13 cellular contexts compared by ENCODE assay signal in genomic region chr5:142674438-142675210, GRCh38. TPM values are rescaled to one million over a fixed set of nuclear protein-coding genes. Genes with fewer than 3 reads are reported as not detected.
DNase-seq lines count a peak whose midpoint lies in the region; ATAC-seq, FAIRE-seq and TF ChIP-seq lines count a peak whose summit lies in the region.
"Had no signal": no experiment of that assay in that cellular context is flagged by ENCODE, and none has a peak within 500 bp of the region (broad histone marks: within the 10 kb centered on the region; RNA-seq: fewer than 3 reads in every experiment).

No MANE protein-coding gene starts in this region.

- H3K27me3 Mint-ChIP-seq in astrocyte (ENCODE audit: low read depth, unreplicated experiment): no peaks in the 10 kb centered on the region
- peaks cover 9% of the 10 kb centered on the region for H3K27me3 Mint-ChIP-seq in activated CD8-positive, alpha-beta memory T cell treated with anti-CD3 and anti-CD28 coated beads, Interleukin-2, amount 10 ng/mL, durations not matched to agents 7 days and 5 days

- no peaks in the 10 kb centered on the region for H3K79me2 ChIP-seq in astrocyte (ENCODE audit: insufficient read depth, low read length)

- H3K4me1 ChIP-seq in astrocyte (ENCODE audit: insufficient read depth, low read length): peaks cover 25% of the 10 kb centered on the region
- H3K4me1 ChIP-seq in foreskin keratinocyte: peaks cover 13% of the 10 kb centered on the region
- peaks cover 25% of the 10 kb centered on the region for H3K4me1 ChIP-seq in rectal smooth muscle tissue (ENCODE audit: control insufficient read depth, insufficient read depth, low read length)

- no peaks in the 10 kb centered on the region for H3K9me3 Mint-ChIP-seq in astrocyte (ENCODE audit: unreplicated experiment)
- H3K9me3 Mint-ChIP-seq in activated CD8-positive, alpha-beta memory T cell treated with anti-CD3 and anti-CD28 coated beads, Interleukin-2, amount 10 ng/mL, durations not matched to agents 7 days and 5 days (ENCODE audit: low read depth): no peaks in the 10 kb centered on the region

- H3K9ac ChIP-seq in astrocyte (ENCODE audit: low read length) (no peak overlapping the region), rectal smooth muscle tissue (ENCODE audit: low read length) (no peak overlapping the region)

- H3K4me3 ChIP-seq in astrocyte (ENCODE audit: insufficient read depth, low read depth, low read length) (no peak overlapping the region), rectal smooth muscle tissue (ENCODE audit: low read length) (no peak overlapping the region)

- no peaks in the 10 kb centered on the region for H4K20me1 ChIP-seq in astrocyte (ENCODE audit: insufficient read depth, low read length)

- no peaks in the 10 kb centered on the region for H3K36me3 ChIP-seq in astrocyte (ENCODE audit: insufficient read depth, low read length)
- H3K36me3 ChIP-seq in rectal smooth muscle tissue (ENCODE audit: control insufficient read depth, insufficient read depth, low read length): no peaks in the 10 kb centered on the region
- H3K36me3 ChIP-seq: neutrophil had no signal

- CTCF ChIA-PET in activated CD8-positive, alpha-beta memory T cell treated with anti-CD3 and anti-CD28 coated beads, Interleukin-2, amount 10 ng/mL, durations not matched to agents 7 days and 5 days (lab: Charles Lee): interaction anchor here (1.7 to 1.8 kb wide), 2 partner anchors 19 to 214 kb away, joined by 3 to 7 read pairs; no protein-coding TSS in a partner anchor

- H3K27me3 ChIP-seq in astrocyte (ENCODE audit: insufficient read depth, low read length) (no peaks in the 10 kb centered on the region), foreskin keratinocyte (no peaks in the 10 kb centered on the region), rectal smooth muscle tissue (ENCODE audit: control insufficient read depth, insufficient read depth, low read length) (no peaks in the 10 kb centered on the region)

- no peaks in the 10 kb centered on the region for H3K36me3 Mint-ChIP-seq in astrocyte (ENCODE audit: low read depth, unreplicated experiment)
- no peaks in the 10 kb centered on the region for H3K36me3 Mint-ChIP-seq in activated CD8-positive, alpha-beta memory T cell treated with anti-CD3 and anti-CD28 coated beads, Interleukin-2, amount 10 ng/mL, durations not matched to agents 7 days and 5 days

- peak overlapping the region; percentile 19 for H2AFZ ChIP-seq in astrocyte (ENCODE audit: low read depth, low read length)

- peak; percentile 86 for DNase-seq in GM03348 (ENCODE audit: low spot score)
- DNase-seq in astrocyte (ENCODE audit: low read depth): peak; percentile 89
- no peak for DNase-seq in foreskin keratinocyte
- DNase-seq in effector CD8-positive, alpha-beta T cell (lab: John Stamatoyannopoulos, UW): no peak
- no peak for DNase-seq in activated CD8-positive, alpha-beta memory T cell treated with anti-CD3 and anti-CD28 coated beads, Interleukin-2, amount 10 ng/mL, durations not matched to agents 7 days and 5 days
- no peak for DNase-seq in islet precursor cell
- DNase-seq: activated CD8-positive, alpha-beta memory T cell treated with anti-CD3 and anti-CD28 coated beads, Interleukin-2, amount 50 U/mL, for 4 hours; cerebellar nuclear complex; NCI-H748 treated with DMSO at 0.1 percent for 48 hours; T-helper 17 cell had no signal

- TF ChIP-seq CTCF in astrocyte (IDR thresholded peaks at IDR 0.05; ENCODE audit: insufficient read depth, low read depth, low read length): no peak
- TF ChIP-seq CTCF in foreskin keratinocyte (conservative IDR thresholded peaks at IDR 0.05): no peak

- peak overlapping the region; percentile 62 for H3K4me2 ChIP-seq in astrocyte (ENCODE audit: low read length)

- H3K9me3 ChIP-seq in astrocyte (ENCODE audit: insufficient read depth, low read depth, low read length): no peaks in the 10 kb centered on the region
- H3K9me3 ChIP-seq: neutrophil had no signal

- H3K27ac ChIP-seq in astrocyte (ENCODE audit: low read depth, low read length): peak overlapping the region; percentile 43
- H3K27ac ChIP-seq in foreskin keratinocyte: no peak overlapping the region
- peak overlapping the region; percentile 59 for H3K27ac ChIP-seq in rectal smooth muscle tissue (ENCODE audit: low read depth, low read length)
- H3K27ac ChIP-seq: neutrophil had no signal

- peak; percentile 78 for FAIRE-seq in astrocyte (lab: Jason Lieb, UNC)

- peaks cover 12% of the 10 kb centered on the region for H3K4me1 Mint-ChIP-seq in astrocyte (ENCODE audit: low read depth, unreplicated experiment)
- H3K4me1 Mint-ChIP-seq in activated CD8-positive, alpha-beta memory T cell treated with anti-CD3 and anti-CD28 coated beads, Interleukin-2, amount 10 ng/mL, durations not matched to agents 7 days and 5 days: no peaks in the 10 kb centered on the region
- H3K4me1 Mint-ChIP-seq: T-helper 17 cell had no signal

- H3K4me3 Mint-ChIP-seq in astrocyte (ENCODE audit: unreplicated experiment): no peak overlapping the region
- no peak overlapping the region for H3K4me3 Mint-ChIP-seq in activated CD8-positive, alpha-beta memory T cell treated with anti-CD3 and anti-CD28 coated beads, Interleukin-2, amount 10 ng/mL, durations not matched to agents 7 days and 5 days
- H3K4me3 Mint-ChIP-seq: T-helper 17 cell had no signal

- ATAC-seq in foreskin keratinocyte (peak; percentile 17), HG02973 (IDR thresholded peaks at IDR 0.05; ENCODE audit: unreplicated experiment) (no peak)
- ATAC-seq in activated CD8-positive, alpha-beta memory T cell treated with anti-CD3 and anti-CD28 coated beads, Interleukin-2, amount 10 ng/mL, durations not matched to agents 7 days and 5 days: no peak
- ATAC-seq: T-helper 17 cell had no signal

- H3K27ac Mint-ChIP-seq in astrocyte (ENCODE audit: unreplicated experiment): peak overlapping the region; percentile 26
- no peak overlapping the region for H3K27ac Mint-ChIP-seq in activated CD8-positive, alpha-beta memory T cell treated with anti-CD3 and anti-CD28 coated beads, Interleukin-2, amount 10 ng/mL, durations not matched to agents 7 days and 5 days
- H3K27ac Mint-ChIP-seq: T-helper 17 cell had no signal

RNA-seq across cellular contexts. Expression of gene FGF1, which starts 11.3 kb away (rescaled TPM):
- total RNA-seq in astrocyte (42.2 and 70.9 TPM in 2 replicates), foreskin keratinocyte (0.65 and 1.0 TPM in 2 replicates)
- polyA plus RNA-seq in foreskin keratinocyte: 1.4 TPM in 2 replicates
- total RNA-seq in activated CD8-positive, alpha-beta memory T cell treated with anti-CD3 and anti-CD28 coated beads, Interleukin-2, amount 10 ng/mL, durations not matched to agents 7 days and 5 days: not detected
- total RNA-seq: T-helper 17 cell had no signal

Comparison
In these comparisons a context has a peak if more than half of its experiments do, and no peak if none do; other contexts are left out.
1. DNase-seq: peak in GM03348 (single experiment) and astrocyte (single experiment); none in foreskin keratinocyte (0 of 2), effector CD8-positive, alpha-beta T cell (single experiment), activated CD8-positive, alpha-beta memory T cell treated with anti-CD3 and anti-CD28 coated beads, Interleukin-2, amount 10 ng/mL, durations not matched to agents 7 days and 5 days (single experiment) and islet precursor cell (single experiment).
2. RNA of gene FGF1, which starts 11.3 kb away (total RNA-seq): 42.2 to 70.9 TPM in astrocyte; 0.65 to 1.0 TPM in foreskin keratinocyte and not detected in activated CD8-positive, alpha-beta memory T cell treated with anti-CD3 and anti-CD28 coated beads, Interleukin-2, amount 10 ng/mL, durations not matched to agents 7 days and 5 days; every median in the first group is over 10 times any median in the second.